In the genomic region with DNA sequence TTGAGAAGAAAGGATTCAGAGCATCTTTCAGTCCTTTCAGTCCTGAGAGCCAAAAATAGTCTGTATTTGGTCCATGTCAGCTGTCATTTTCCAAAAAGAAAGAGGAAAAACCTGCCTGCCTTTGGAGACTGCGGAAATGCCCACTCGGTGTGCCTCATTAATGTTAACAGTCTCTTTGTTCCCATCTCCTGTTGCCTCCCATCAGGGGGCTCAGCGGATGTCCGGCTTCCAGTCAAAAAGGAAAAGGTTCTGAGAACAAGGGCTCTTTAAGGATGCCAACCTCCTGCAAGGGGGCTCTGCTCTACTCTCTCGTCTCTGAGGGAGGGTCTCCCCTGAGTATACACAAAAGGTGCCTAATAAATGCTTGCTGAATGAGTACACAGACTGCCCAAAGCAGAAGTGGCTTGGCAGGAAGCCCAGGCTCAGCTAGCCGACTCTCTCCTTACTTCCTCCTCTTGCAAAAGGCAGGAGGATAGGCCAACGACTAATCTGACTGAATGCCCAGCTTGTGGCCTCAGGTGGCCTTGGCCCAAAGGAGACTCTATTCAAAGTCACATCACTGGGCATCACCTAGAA, we compare ENCODE assay signal across 8 cellular contexts.
DNase-seq lines count a peak whose midpoint lies in the region; ATAC-seq and TF ChIP-seq lines count a peak whose summit lies in the region.

No MANE protein-coding gene starts in this region.

- DNase-seq in HCEC 1CT, result peak; percentile 62
- peak; percentile 80 for DNase-seq in OCI-M1 (lab: John Stamatoyannopoulos, UW)
- DNase-seq in fibroblast of pulmonary artery (ENCODE audit: low read depth), result peak; percentile 73
- DNase-seq in pons (ENCODE audit: low spot score), result peak; percentile 79
- no peak for DNase-seq in NCI-H524 treated with DMSO at 0.1 percent for 48 hours (lab: John Stamatoyannopoulos, UW)
- DNase-seq in NCI-H1930 (lab: John Stamatoyannopoulos, UW), result no peak
- no peak for DNase-seq in NCI-H524 (lab: John Stamatoyannopoulos, UW)

- H3K4me3 ChIP-seq in fibroblast of pulmonary artery (replicated peaks; ENCODE audit: low read depth, low read length), result no peak overlapping the region

- no peak for ATAC-seq in GM18867 (IDR thresholded peaks at IDR 0.05; ENCODE audit: unreplicated experiment)

- TF ChIP-seq CTCF in fibroblast of pulmonary artery (IDR thresholded peaks at IDR 0.05; ENCODE audit: low read length, missing control alignments), result no peak

Comparison
In these comparisons a context has a peak if more than half of its experiments do, and no peak if none do; other contexts are left out.
1. DNase-seq: peak in HCEC 1CT (single experiment), OCI-M1 (single experiment), fibroblast of pulmonary artery (single experiment) and pons (single experiment); none in NCI-H524 treated with DMSO at 0.1 percent for 48 hours (single experiment), NCI-H1930 (0 of 2) and NCI-H524 (0 of 2).